Comparison of ENCODE assay signal across 12 cellular contexts in the genomic region with DNA sequence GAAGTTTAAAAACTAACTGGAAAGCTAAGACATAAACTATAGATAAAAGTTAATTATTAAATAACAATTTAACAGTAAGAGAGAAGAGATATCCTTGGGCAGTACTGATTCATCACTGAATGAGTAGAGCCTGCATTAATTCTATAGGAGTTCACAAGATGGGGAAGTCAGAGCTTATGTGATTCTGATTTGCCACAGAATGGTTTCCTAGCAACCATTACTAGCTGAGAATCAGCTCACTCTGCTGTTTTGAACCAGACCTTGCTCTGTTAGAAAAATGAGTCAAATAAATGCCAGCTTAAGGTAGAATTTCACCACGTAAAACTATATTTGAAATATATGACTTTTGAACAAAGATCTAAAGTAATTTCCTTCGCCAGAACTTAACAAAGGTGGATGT.
DNase-seq lines count a peak whose midpoint lies in the region; ATAC-seq and TF ChIP-seq lines count a peak whose summit lies in the region.
"Had no signal": no experiment of that assay in that cellular context is flagged by ENCODE, and none has a peak within 500 bp of the region (broad histone marks: within the 10 kb centered on the region; RNA-seq: fewer than 3 reads in every experiment).

No MANE protein-coding gene starts in this region.

- POLR2A ChIA-PET in activated CD8-positive, alpha-beta T cell treated with anti-CD3 and anti-CD28 coated beads, Interleukin-2, amount 10 ng/mL, durations not matched to agents 7 days and 5 days (lab: Charles Lee), result interaction anchor here (1.0 to 2.4 kb wide), 13 partner anchors 9 to 434 kb away, joined by 3 to 32 read pairs (median 7); a partner anchor contains a TSS

- in situ Hi-C loops in gastrocnemius medialis (cut with MboI; ENCODE audit: low sequenced_read_pairs in 4 of 4), result loop anchor here in 2 of 4 donors (25.0 kb wide), 2 partner anchors 684 to 859 kb away; a partner anchor contains a TSS

- intact Hi-C loops in activated CD4-positive, alpha-beta T cell treated with anti-CD3 and anti-CD28 coated beads, Interleukin-2, amount 10 ng/mL, durations not matched to agents 24 days and 14 days (cut with micrococcal nuclease), result loop anchor here (1.0 to 5.0 kb wide), 5 partner anchors 68 to 674 kb away; no protein-coding TSS in a partner anchor
- intact Hi-C loops in gastrocnemius medialis (cut with DNase I; ENCODE audit: low total_unique reads), result no loop called here

- H3K4me3 Mint-ChIP-seq in activated CD4-positive, alpha-beta T cell treated with anti-CD3 and anti-CD28 coated beads, Interleukin-2, amount 10 ng/mL, durations not matched to agents 24 days and 14 days, result peak overlapping the region; percentile 71
- H3K4me3 Mint-ChIP-seq in activated CD8-positive, alpha-beta T cell treated with anti-CD3 and anti-CD28 coated beads, Interleukin-2, amount 10 ng/mL, durations not matched to agents 7 days and 5 days, result peak overlapping the region; percentile 60

- peak; percentile 59 for ATAC-seq in activated CD8-positive, alpha-beta T cell treated with anti-CD3 and anti-CD28 coated beads, Interleukin-2, amount 10 ng/mL, durations not matched to agents 7 days and 5 days
- ATAC-seq in gastrocnemius medialis, result no peak

- H3K27me3 ChIP-seq in gastrocnemius medialis, result no peaks in the 10 kb centered on the region
- H3K27me3 ChIP-seq: tibial nerve had no signal

- no peaks in the 10 kb centered on the region for H3K36me3 ChIP-seq in gastrocnemius medialis
- H3K36me3 ChIP-seq: tibial nerve had no signal

- H3K27ac Mint-ChIP-seq in activated CD4-positive, alpha-beta T cell treated with anti-CD3 and anti-CD28 coated beads, Interleukin-2, amount 10 ng/mL, durations not matched to agents 24 days and 14 days, result peak overlapping the region; percentile 87
- H3K27ac Mint-ChIP-seq in activated CD8-positive, alpha-beta T cell treated with anti-CD3 and anti-CD28 coated beads, Interleukin-2, amount 10 ng/mL, durations not matched to agents 7 days and 5 days, result peak overlapping the region; percentile 93

- CTCF ChIA-PET in activated CD8-positive, alpha-beta T cell treated with anti-CD3 and anti-CD28 coated beads, Interleukin-2, amount 10 ng/mL, durations not matched to agents 7 days and 5 days (lab: Charles Lee), result interaction anchor here (0.8 to 4.9 kb wide), 24 partner anchors 10 to 682 kb away, joined by 3 to 58 read pairs (median 7); a partner anchor contains a TSS

- no peak for TF ChIP-seq CTCF in gastrocnemius medialis (IDR thresholded peaks at IDR 0.05 in 4 of 5, conservative IDR thresholded peaks at IDR 0.05 in 1 of 5)
- no peak for TF ChIP-seq CTCF in foreskin fibroblast (IDR thresholded peaks at IDR 0.05; ENCODE audit: low read depth, low read length)

- DNase-seq in activated CD4-positive, alpha-beta T cell treated with anti-CD3 and anti-CD28 coated beads, Interleukin-2, amount 10 ng/mL, durations not matched to agents 24 days and 14 days, result peak; percentile 79
- DNase-seq in activated CD4-positive, alpha-beta T cell treated with anti-CD3 and anti-CD28 coated beads, Interleukin-2, amount 50 U/mL, for 4 hours, result no peak
- DNase-seq in KG1 (lab: John Stamatoyannopoulos, UW) (peak; percentile 15), retina (peak; percentile 36), GM19240 (ENCODE audit: insufficient read length, low spot score) (no peak), gastrocnemius medialis (no peak), foreskin fibroblast (no peak)
- peak; percentile 44 for DNase-seq in activated CD8-positive, alpha-beta T cell treated with anti-CD3 and anti-CD28 coated beads, Interleukin-2, amount 10 ng/mL, durations not matched to agents 7 days and 5 days
- DNase-seq: SHP77 had no signal

- no peaks in the 10 kb centered on the region for H3K4me1 ChIP-seq in gastrocnemius medialis
- H3K4me1 ChIP-seq: tibial nerve had no signal

- H3K27ac ChIP-seq in gastrocnemius medialis, result no peak overlapping the region
- H3K27ac ChIP-seq: C4-2B, KMS-11, tibial nerve had no signal

- H3K27me3 Mint-ChIP-seq in activated CD4-positive, alpha-beta T cell treated with anti-CD3 and anti-CD28 coated beads, Interleukin-2, amount 10 ng/mL, durations not matched to agents 24 days and 14 days, result no peaks in the 10 kb centered on the region
- no peaks in the 10 kb centered on the region for H3K27me3 Mint-ChIP-seq in activated CD8-positive, alpha-beta T cell treated with anti-CD3 and anti-CD28 coated beads, Interleukin-2, amount 10 ng/mL, durations not matched to agents 7 days and 5 days (ENCODE audit: low read depth)

- peaks cover 65% of the 10 kb centered on the region for H3K4me1 Mint-ChIP-seq in activated CD4-positive, alpha-beta T cell treated with anti-CD3 and anti-CD28 coated beads, Interleukin-2, amount 10 ng/mL, durations not matched to agents 24 days and 14 days
- H3K4me1 Mint-ChIP-seq in activated CD8-positive, alpha-beta T cell treated with anti-CD3 and anti-CD28 coated beads, Interleukin-2, amount 10 ng/mL, durations not matched to agents 7 days and 5 days (ENCODE audit: low read depth), result peaks cover 82% of the 10 kb centered on the region

- peaks cover 11% of the 10 kb centered on the region for H3K36me3 Mint-ChIP-seq in activated CD4-positive, alpha-beta T cell treated with anti-CD3 and anti-CD28 coated beads, Interleukin-2, amount 10 ng/mL, durations not matched to agents 24 days and 14 days (ENCODE audit: low read depth)
- peaks cover 62% of the 10 kb centered on the region for H3K36me3 Mint-ChIP-seq in activated CD8-positive, alpha-beta T cell treated with anti-CD3 and anti-CD28 coated beads, Interleukin-2, amount 10 ng/mL, durations not matched to agents 7 days and 5 days (ENCODE audit: low read depth)

- no peak for TF ChIP-seq POLR2A in gastrocnemius medialis (IDR thresholded peaks at IDR 0.05)

- no peaks in the 10 kb centered on the region for H3K9me3 ChIP-seq in gastrocnemius medialis
- H3K9me3 ChIP-seq: tibial nerve had no signal

- H3K4me3 ChIP-seq in gastrocnemius medialis (no peak overlapping the region), foreskin fibroblast (ENCODE audit: low read depth in 1 of 2, low read length in 2 of 2) (no peak overlapping the region)
- H3K4me3 ChIP-seq: tibial nerve had no signal

- peaks cover 14% of the 10 kb centered on the region for H3K9me3 Mint-ChIP-seq in activated CD4-positive, alpha-beta T cell treated with anti-CD3 and anti-CD28 coated beads, Interleukin-2, amount 10 ng/mL, durations not matched to agents 24 days and 14 days
- H3K9me3 Mint-ChIP-seq in activated CD8-positive, alpha-beta T cell treated with anti-CD3 and anti-CD28 coated beads, Interleukin-2, amount 10 ng/mL, durations not matched to agents 7 days and 5 days (ENCODE audit: insufficient read depth), result peaks cover 34% of the 10 kb centered on the region

Comparison
In these comparisons a context has a peak if more than half of its experiments do, and no peak if none do; other contexts are left out.
1. DNase-seq: peak in activated CD4-positive, alpha-beta T cell treated with anti-CD3 and anti-CD28 coated beads, Interleukin-2, amount 10 ng/mL, durations not matched to agents 24 days and 14 days (single experiment), KG1 (single experiment), activated CD8-positive, alpha-beta T cell treated with anti-CD3 and anti-CD28 coated beads, Interleukin-2, amount 10 ng/mL, durations not matched to agents 7 days and 5 days (single experiment) and retina (single experiment); none in activated CD4-positive, alpha-beta T cell treated with anti-CD3 and anti-CD28 coated beads, Interleukin-2, amount 50 U/mL, for 4 hours (0 of 2), GM19240 (single experiment), gastrocnemius medialis (0 of 2) and foreskin fibroblast (0 of 2).